1 cellular context compared by ENCODE assay signal in genomic region chr21:37072988-37073416, GRCh38.
TF ChIP-seq lines count a peak whose summit lies in the region.

TSS of gene PIGP (minus strand) at chr21:37073071. CDS start at chr21:37072515, 556 bp downstream.
TSS of gene TTC3 (plus strand) at chr21:37073254. CDS start at chr21:37087258, 14,004 bp downstream.

TF ChIP-seq in K562, 482 proteins besides CTCF, POLR2A, EP300 and RAD21 (continued from another document and continues in another):
- TF ChIP-seq ZNF609 (CRISPR knock-in tag; IDR thresholded peaks at IDR 0.05; ENCODE audit: borderline replicate concordance): peak; percentile 16; the same call in 1 of the 2 replicates
- TF ChIP-seq CXXC5 (CRISPR knock-in tag; IDR thresholded peaks at IDR 0.05): peak; percentile 96
- TF ChIP-seq CTBP1 (IDR thresholded peaks at IDR 0.05; ENCODE audit: borderline replicate concordance): peak; percentile 85
- TF ChIP-seq CREB3L1 (IDR thresholded peaks at IDR 0.05; ENCODE audit: borderline replicate concordance, low read depth): peak; percentile 99
- TF ChIP-seq NONO (IDR thresholded peaks at IDR 0.05; ENCODE audit: low read depth in 2 of 2, low read length in 1 of 2): peak in 1 of 2 experiments; percentile 89
- TF ChIP-seq EHMT2 (IDR thresholded peaks at IDR 0.05): no peak
- peak; percentile 94 for TF ChIP-seq USF1 (CRISPR knock-in tag; IDR thresholded peaks at IDR 0.05)
- peak; percentile 70 for TF ChIP-seq CBX1 (IDR thresholded peaks at IDR 0.05; ENCODE audit: low read depth)
- 0 out of 2 replicates have a peak, but pooled peaks have one; percentile 11 for TF ChIP-seq ZNF395 (CRISPR knock-in tag; IDR thresholded peaks at IDR 0.05)
- TF ChIP-seq GTF2F1 (IDR thresholded peaks at IDR 0.05; ENCODE audit: low read depth, low read length): peak; percentile 49; the same call in 1 of the 2 replicates
- peak; percentile 66; the same call in 1 of the 2 replicates for TF ChIP-seq SIN3B (IDR thresholded peaks at IDR 0.05; ENCODE audit: low read depth)
- TF ChIP-seq KAT8 (IDR thresholded peaks at IDR 0.05; ENCODE audit: low read depth): no peak
- peak; percentile 43; the same call in 1 of the 2 replicates for TF ChIP-seq MAX (CRISPR knock-in tag; IDR thresholded peaks at IDR 0.05)
- TF ChIP-seq BRD4 (IDR thresholded peaks at IDR 0.05): 0 out of 2 replicates have a peak, but pooled peaks have one; percentile 46
- TF ChIP-seq USF2 (CRISPR knock-in tag; IDR thresholded peaks at IDR 0.05): peak; percentile 94
- TF ChIP-seq ATF7 (IDR thresholded peaks at IDR 0.05): peak; percentile 79
- peak; percentile 69; the same call in 1 of the 2 replicates for TF ChIP-seq THAP12 (CRISPR knock-in tag; IDR thresholded peaks at IDR 0.05)
- TF ChIP-seq SOX6 (IDR thresholded peaks at IDR 0.05): peak; percentile 34
- TF ChIP-seq JUN (IDR thresholded peaks at IDR 0.05; ENCODE audit: borderline replicate concordance, low read depth, low read length): no peak; the same call in 1 of the 2 replicates
- TF ChIP-seq JUN (CRISPR knock-in tag; IDR thresholded peaks at IDR 0.05; ENCODE audit: borderline replicate concordance): peak; percentile 75; the same call in 1 of the 2 replicates
- peak; percentile 81; the same call in 1 of the 2 replicates for TF ChIP-seq RB1 (IDR thresholded peaks at IDR 0.05; ENCODE audit: low read depth)
- TF ChIP-seq PURB (CRISPR knock-in tag; IDR thresholded peaks at IDR 0.05; ENCODE audit: low read depth): no peak
- TF ChIP-seq ZNF282 (CRISPR knock-in tag; IDR thresholded peaks at IDR 0.05): 0 out of 2 replicates have a peak, but pooled peaks have one; percentile 15
- TF ChIP-seq ZBTB7A (IDR thresholded peaks at IDR 0.05; ENCODE audit: borderline replicate concordance, control insufficient read depth, low read depth, low read length): peak; percentile 8
- no peak for TF ChIP-seq POU5F1 (IDR thresholded peaks at IDR 0.05; ENCODE audit: borderline replicate concordance, low read depth, low read length, partially characterized antibody)
- TF ChIP-seq NR4A1 (CRISPR knock-in tag; IDR thresholded peaks at IDR 0.05): no peak
- TF ChIP-seq NR4A1 (tag; IDR thresholded peaks at IDR 0.05): peak; percentile 21; the same call in 1 of the 2 replicates
- peak; percentile 52; the same call in 1 of the 2 replicates for TF ChIP-seq MYC (IDR thresholded peaks at IDR 0.05; ENCODE audit: low read depth, low read length)
- TF ChIP-seq MYC (CRISPR knock-in tag; IDR thresholded peaks at IDR 0.05; ENCODE audit: borderline replicate concordance, low read depth): no peak
- no peak for TF ChIP-seq YBX1 (IDR thresholded peaks at IDR 0.05)
- peak; percentile 90 for TF ChIP-seq POLR2H (tag; IDR thresholded peaks at IDR 0.05; ENCODE audit: low read depth)
- peak; percentile 84 for TF ChIP-seq GMEB1 (CRISPR knock-in tag; IDR thresholded peaks at IDR 0.05)
- TF ChIP-seq NRF1 (conservative IDR thresholded peaks at IDR 0.05 in 1 of 2, IDR thresholded peaks at IDR 0.05 in 1 of 2): peak; percentile 95 to 96
- TF ChIP-seq ZBTB2 (IDR thresholded peaks at IDR 0.05): peak; percentile 49; the same call in 1 of the 2 replicates
- TF ChIP-seq MITF (IDR thresholded peaks at IDR 0.05): peak; percentile 52; the same call in 1 of the 2 replicates
- TF ChIP-seq FOSL1 (tag; conservative IDR thresholded peaks at IDR 0.05): peak; percentile 32; the same call in 1 of the 2 replicates
- TF ChIP-seq ZMIZ1 (IDR thresholded peaks at IDR 0.05; ENCODE audit: low read depth in 2 of 2, low read length in 2 of 2): no peak
